Comparison of ENCODE assay signal across 20 cellular contexts in the genomic region with DNA sequence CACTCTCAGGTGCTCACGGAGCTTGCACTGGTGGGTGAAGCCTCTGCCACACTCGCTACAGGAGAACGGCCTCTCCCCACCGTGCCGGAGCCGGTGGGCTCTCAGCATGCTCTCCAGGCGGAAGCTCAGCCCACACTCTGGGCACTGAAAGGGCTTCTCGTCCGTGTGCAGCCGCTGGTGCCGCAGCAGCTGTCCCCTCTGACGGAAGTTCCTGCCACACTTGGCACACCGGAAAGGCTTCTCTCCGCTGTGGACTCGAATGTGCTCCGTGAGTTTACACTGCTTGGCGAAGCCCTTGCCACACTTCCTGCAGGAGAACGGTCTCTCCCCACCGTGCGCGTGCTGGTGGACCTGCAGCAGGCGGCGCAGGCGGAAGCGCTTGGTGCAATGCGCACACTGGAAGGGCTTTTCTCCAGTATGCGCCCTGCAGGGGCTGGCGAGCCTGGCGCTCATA. TPM values are rescaled to one million over a fixed set of nuclear protein-coding genes. Genes with fewer than 3 reads are reported as not detected.
DNase-seq lines count a peak whose midpoint lies in the region; ATAC-seq, FAIRE-seq and TF ChIP-seq lines count a peak whose summit lies in the region.
"Had no signal": no experiment of that assay in that cellular context is flagged by ENCODE, and none has a peak within 500 bp of the region (broad histone marks: within the 10 kb centered on the region; RNA-seq: fewer than 3 reads in every experiment).

No MANE protein-coding gene starts in this region.

- no peak overlapping the region for H3K56ac ChIP-seq in H1 (replicated peaks; ENCODE audit: insufficient read length, low read depth, low read length)

- CTCF ChIA-PET in H1 (lab: Charles Lee; ENCODE audit: partially characterized antibody): interaction anchor here (0.5 to 4.4 kb wide), 34 partner anchors 9 to 1806 kb away, joined by 3 to 22 read pairs (median 4); partner anchors contain the start of genes ZNF398, ZNF425 and ZNF786

- ATAC-seq in stimulated activated effector memory CD8-positive, alpha-beta T cell treated with anti-CD3 and anti-CD28 coated beads, Interleukin-12 subunit alpha, Interleukin-12 subunit beta, amount 100 ng/mL, for 72 hours: peak; percentile 8

- peak overlapping the region; percentile 80 for H4K8ac ChIP-seq in H1 (ENCODE audit: extremely low read depth, insufficient read depth, low read length)

- no peak overlapping the region for H2BK20ac ChIP-seq in H1 (ENCODE audit: low read length)

- H2AFZ ChIP-seq in H1 (ENCODE audit: low read length): no peak overlapping the region

- TF ChIP-seq POLR2A in H1 (IDR thresholded peaks at IDR 0.05; ENCODE audit: control extremely low read depth in 1 of 2, low read depth in 2 of 2, low read length in 2 of 2): no peak

- no peak overlapping the region for H4K5ac ChIP-seq in H1 (ENCODE audit: insufficient read length, low read depth, low read length)

- TF ChIP-seq EP300 in H1 (IDR thresholded peaks at IDR 0.05; ENCODE audit: borderline replicate concordance in 1 of 2, low read depth in 2 of 2, low read length in 2 of 2): no peak

- no peaks in the 10 kb centered on the region; a peak in 1 of 7 replicates for H3K4me1 ChIP-seq in H1 (replicated peaks in 1 of 4; ENCODE audit: control insufficient read depth in 3 of 4, insufficient read depth in 4 of 4, low read length in 3 of 4)
- no peaks in the 10 kb centered on the region for H3K4me1 ChIP-seq in BE2C
- H3K4me1 ChIP-seq: adrenal gland, breast epithelium, vagina had no signal

- H3K4me3 ChIP-seq in GM12865 (ENCODE audit: low read depth, low read length) (peak overlapping the region; percentile 68), HL-60 (replicated peaks; ENCODE audit: insufficient read depth, low read length) (peak overlapping the region; percentile 28), H1 (ENCODE audit: extremely low read depth in 1 of 4, insufficient read depth in 2 of 4, low read depth in 3 of 4, low read length in 4 of 4) (no peak overlapping the region), BE2C (ENCODE audit: low read depth, low read length) (no peak overlapping the region)
- H3K4me3 ChIP-seq: adrenal gland, coronary artery, gastroesophageal sphincter, vagina had no signal

- H3K9me3 ChIP-seq in H1 (ENCODE audit: insufficient read depth in 2 of 2, low read depth in 1 of 2, low read length in 1 of 2) (no peaks in the 10 kb centered on the region), BE2C (no peaks in the 10 kb centered on the region)
- H3K9me3 ChIP-seq: adrenal gland, breast epithelium, gastroesophageal sphincter, vagina had no signal

- H3K79me2 ChIP-seq in H1 (ENCODE audit: control insufficient read depth in 1 of 2, insufficient read depth in 2 of 2, low read length in 2 of 2): peaks cover 0 to 3% of the 10 kb centered on the region in 2 experiments; a peak in 1 of 4 replicates

- peak overlapping the region; percentile 98 for H3K27ac ChIP-seq in HL-60 (replicated peaks)
- no peak overlapping the region for H3K27ac ChIP-seq in H1 (ENCODE audit: low read depth, low read length)
- H3K27ac ChIP-seq: adrenal gland, breast epithelium, coronary artery, vagina had no signal

- no peak overlapping the region for H3K23ac ChIP-seq in H1 (ENCODE audit: insufficient read length)

- no peak for TF ChIP-seq CTCF in GM12865 (IDR thresholded peaks at IDR 0.05; ENCODE audit: insufficient read depth, low read depth, low read length, missing control alignments)
- TF ChIP-seq CTCF in HL-60 (IDR thresholded peaks at IDR 0.05; ENCODE audit: insufficient read depth, low read length): no peak
- no peak for TF ChIP-seq CTCF in H1 (IDR thresholded peaks at IDR 0.05; ENCODE audit: control extremely low read depth in 1 of 3, insufficient read depth in 1 of 3, low read depth in 1 of 3, low read length in 3 of 3)
- TF ChIP-seq CTCF in BE2C (IDR thresholded peaks at IDR 0.05; ENCODE audit: low read depth, low read length): no peak

- H2AK5ac ChIP-seq in H1 (ENCODE audit: low read depth, low read length): peak overlapping the region; percentile 32; the same call in 1 of the 2 replicates

- no peaks in the 10 kb centered on the region for H3K79me1 ChIP-seq in H1 (ENCODE audit: low read depth, low read length)

- WGBS in H1 (ENCODE audit: extremely low coverage in 1 of 2, insufficient coverage in 1 of 2, insufficient read length in 1 of 2, insufficient replicate concordance in 2 of 2, low coverage in 1 of 2, low lambda C conversion rate in 2 of 2, missing lambda C conversion rate in 1 of 2), 2 experiments: 95% methylated on average over 29 of the region's 29 CpGs; no CpG with 5 or more reads in 1 of the 2 experiments

- H3K27me3 ChIP-seq in HL-60 (ENCODE audit: insufficient read depth, poor library complexity, severe bottlenecking) (no peaks in the 10 kb centered on the region), H1 (replicated peaks in 1 of 4; ENCODE audit: control insufficient read depth in 3 of 4, extremely low read depth in 1 of 4, insufficient read depth in 3 of 4, low read length in 3 of 4) (no peaks in the 10 kb centered on the region), BE2C (no peaks in the 10 kb centered on the region)
- H3K27me3 ChIP-seq: adrenal gland, breast epithelium, gastroesophageal sphincter, vagina had no signal

- FAIRE-seq in H1 (lab: Jason Lieb, UNC): no peak
- FAIRE-seq: kidney had no signal

- no peak for TF ChIP-seq RAD21 in H1 (IDR thresholded peaks at IDR 0.05 in 1 of 2, conservative IDR thresholded peaks at IDR 0.05 in 1 of 2; ENCODE audit: low read depth in 2 of 2, low read length in 2 of 2)

- no peaks in the 10 kb centered on the region for H3K23me2 ChIP-seq in H1 (ENCODE audit: low read depth, low read length)

- peak overlapping the region; percentile 64 for H3K4me3 Mint-ChIP-seq in stimulated activated effector memory CD8-positive, alpha-beta T cell treated with anti-CD3 and anti-CD28 coated beads, Interleukin-12 subunit alpha, Interleukin-12 subunit beta, amount 100 ng/mL, for 72 hours
- H3K4me3 Mint-ChIP-seq: endodermal cell, nephron progenitor cell had no signal

- H2BK5ac ChIP-seq in H1 (ENCODE audit: low read depth, low read length): peak overlapping the region; percentile 75

- POLR2A ChIA-PET in H1 (lab: Charles Lee; ENCODE audit: partially characterized antibody): interaction anchor here (0.7 to 1.6 kb wide), 12 partner anchors 11 to 388 kb away, joined by 3 to 4 read pairs (median 3); partner anchors contain the start of genes ZNF398 and ZNF425

- H3K9me3 Mint-ChIP-seq in stimulated activated effector memory CD8-positive, alpha-beta T cell treated with anti-CD3 and anti-CD28 coated beads, Interleukin-12 subunit alpha, Interleukin-12 subunit beta, amount 100 ng/mL, for 72 hours: no peaks in the 10 kb centered on the region
- H3K9me3 Mint-ChIP-seq: activated CD8-positive, alpha-beta T cell treated with anti-CD3 and anti-CD28 coated beads for 36 hours; endodermal cell; nephron progenitor cell had no signal

- no peak overlapping the region for H3K27ac Mint-ChIP-seq in stimulated activated effector memory CD8-positive, alpha-beta T cell treated with anti-CD3 and anti-CD28 coated beads, Interleukin-12 subunit alpha, Interleukin-12 subunit beta, amount 100 ng/mL, for 72 hours

- peak overlapping the region; percentile 80; the same call in 1 of the 2 replicates for H2BK12ac ChIP-seq in H1 (ENCODE audit: low read depth, low read length)

- no peak overlapping the region for H2BK15ac ChIP-seq in H1 (ENCODE audit: low read length)

- peak overlapping the region; percentile 28; the same call in 1 of the 2 replicates for H3K18ac ChIP-seq in H1 (ENCODE audit: extremely low read depth, low read length)

- H4K91ac ChIP-seq in H1 (replicated peaks; ENCODE audit: insufficient read length, low read length): no peak overlapping the region

- peaks cover 66% of the 10 kb centered on the region for H3K36me3 Mint-ChIP-seq in stimulated activated effector memory CD8-positive, alpha-beta T cell treated with anti-CD3 and anti-CD28 coated beads, Interleukin-12 subunit alpha, Interleukin-12 subunit beta, amount 100 ng/mL, for 72 hours

- no peak overlapping the region for H3K14ac ChIP-seq in H1 (ENCODE audit: insufficient read length)

- H3K4ac ChIP-seq in H1 (replicated peaks; ENCODE audit: insufficient read length, low read depth, low read length): peak overlapping the region; percentile 69

- H3K36me3 ChIP-seq in H1 (ENCODE audit: control insufficient read depth in 2 of 4, insufficient read depth in 4 of 4, low read length in 3 of 4) (peaks cover 13 to 32% (median 27%) of the 10 kb centered on the region in 4 experiments), BE2C (peaks cover 24% of the 10 kb centered on the region)

- H3K9ac ChIP-seq in H1 (replicated peaks in 1 of 4; ENCODE audit: extremely low read depth in 1 of 4, low read depth in 3 of 4, low read length in 3 of 4): no peak overlapping the region

- H4K20me1 ChIP-seq in H1 (replicated peaks in 1 of 2; ENCODE audit: control insufficient read depth in 1 of 2, insufficient read depth in 2 of 2, low read length in 2 of 2): peaks cover 0 to 5% of the 10 kb centered on the region in 2 experiments

- peak overlapping the region; percentile 28 for H2BK120ac ChIP-seq in H1 (replicated peaks; ENCODE audit: low read depth, low read length)

- H3K4me2 ChIP-seq in H1 (ENCODE audit: insufficient read depth in 1 of 2, low read depth in 2 of 2, low read length in 2 of 2): no peak overlapping the region

- peaks cover 7% of the 10 kb centered on the region for H3K4me1 Mint-ChIP-seq in stimulated activated effector memory CD8-positive, alpha-beta T cell treated with anti-CD3 and anti-CD28 coated beads, Interleukin-12 subunit alpha, Interleukin-12 subunit beta, amount 100 ng/mL, for 72 hours
- H3K4me1 Mint-ChIP-seq: endodermal cell, nephron progenitor cell had no signal

- DNase-seq in GM12865 (ENCODE audit: low read depth): peak; percentile 87
- DNase-seq in HL-60 (ENCODE audit: low read depth in 1 of 2, low spot score in 1 of 2): peak; percentile 65 to 94
- no peak for DNase-seq in H1 (ENCODE audit: low read depth in 1 of 2, low spot score in 2 of 2)
- no peak for DNase-seq in stimulated activated effector memory CD8-positive, alpha-beta T cell treated with anti-CD3 and anti-CD28 coated beads, Interleukin-12 subunit alpha, Interleukin-12 subunit beta, amount 100 ng/mL, for 72 hours (ENCODE audit: low spot score in 2 of 2)
- no peak for DNase-seq in SIG-M5 treated with dmso at 0.1 percent for 504 hours (lab: John Stamatoyannopoulos, UW; ENCODE audit: unreplicated experiment)
- DNase-seq in BE2C: no peak
- no peak for DNase-seq in NOMO-1 treated with dmso at 0.1 percent for 144 hours (lab: John Stamatoyannopoulos, UW; ENCODE audit: unreplicated experiment)
- DNase-seq: adrenal gland, GF-D8, MM.1S, NCI-H1436 treated with DMSO at 0.1 percent for 48 hours, NCI-H526 treated with DMSO at 0.1 percent for 48 hours had no signal

RNA-seq across cellular contexts. Expression of gene ZNF786, which starts 19.3 kb away (rescaled TPM):
- 15.8 and 16.3 TPM in 2 replicates for total RNA-seq in H1 (2021; fragmentation: NEBNext Ultra II Directional; extraction: Animal tissue kit (Norgen Biotek cat#: 25700))
- 7.7 and 8.3 TPM in 2 replicates for polyA plus RNA-seq in H1 (2011; rRNA removed)
- polyA plus RNA-seq in H1 (2011; cell fraction: cytosol; rRNA removed): 9.7 TPM
- polyA plus RNA-seq in H1 (2011; cell fraction: nucleus; rRNA removed): 11.8 TPM
- 8.8 to 11.6 TPM (median 11.2 TPM) in 4 replicates for polyA plus RNA-seq in H1 (2012, experiment 1 of 2)
- 4.3 TPM for polyA plus RNA-seq in H1 (2012, experiment 2 of 2)
- 7.2 TPM for polyA plus RNA-seq in H1 (2013, experiment 1 of 2)
- 7.1 TPM for polyA plus RNA-seq in H1 (2013, experiment 2 of 2)
- 15.4 and 16.4 TPM in 2 replicates for polyA minus RNA-seq in H1 (2011; rRNA and poly(A)+ RNA removed)
- polyA minus RNA-seq in H1 (2011; cell fraction: cytosol; rRNA and poly(A)+ RNA removed): 11.0 TPM
- 14.8 TPM for polyA minus RNA-seq in H1 (2011; cell fraction: nucleus; rRNA and poly(A)+ RNA removed)
- polyA plus RNA-seq in BE2C (2012; ENCODE audit: insufficient read depth, insufficient read length, low read depth): 7.9 TPM

RNA-seq across cellular contexts. Expression of gene PDIA4, which starts 42.9 kb away (rescaled TPM):
- 303 and 308 TPM in 2 replicates for total RNA-seq in H1 (2021; fragmentation: NEBNext Ultra II Directional; extraction: Animal tissue kit (Norgen Biotek cat#: 25700))
- polyA plus RNA-seq in H1 (2011; rRNA removed): 108 and 119 TPM in 2 replicates
- polyA plus RNA-seq in H1 (2011; cell fraction: cytosol; rRNA removed): 165 TPM
- polyA plus RNA-seq in H1 (2011; cell fraction: nucleus; rRNA removed): 160 TPM
- 233 to 316 TPM (median 241 TPM) in 4 replicates for polyA plus RNA-seq in H1 (2012, experiment 1 of 2)
- 221 TPM for polyA plus RNA-seq in H1 (2012, experiment 2 of 2)
- polyA plus RNA-seq in H1 (2013, experiment 1 of 2): 431 TPM
- polyA plus RNA-seq in H1 (2013, experiment 2 of 2): 436 TPM
- 153 and 168 TPM in 2 replicates for polyA minus RNA-seq in H1 (2011; rRNA and poly(A)+ RNA removed)
- polyA minus RNA-seq in H1 (2011; cell fraction: cytosol; rRNA and poly(A)+ RNA removed): 109 TPM
- polyA minus RNA-seq in H1 (2011; cell fraction: nucleus; rRNA and poly(A)+ RNA removed): 62.8 TPM
- 134 TPM for polyA plus RNA-seq in BE2C (2012; ENCODE audit: insufficient read depth, insufficient read length, low read depth)

RNA-seq across cellular contexts. Expression of gene ZNF425, which starts 54.9 kb away (rescaled TPM):
- total RNA-seq in H1 (2021; fragmentation: NEBNext Ultra II Directional; extraction: Animal tissue kit (Norgen Biotek cat#: 25700)): 4.0 and 6.1 TPM in 2 replicates
- 3.4 and 4.5 TPM in 2 replicates for polyA plus RNA-seq in H1 (2011; rRNA removed)
- 6.6 TPM for polyA plus RNA-seq in H1 (2011; cell fraction: cytosol; rRNA removed)
- polyA plus RNA-seq in H1 (2011; cell fraction: nucleus; rRNA removed): 3.8 TPM
- 4.4 to 6.9 TPM (median 5.2 TPM) in 4 replicates for polyA plus RNA-seq in H1 (2012, experiment 1 of 2)
- polyA plus RNA-seq in H1 (2012, experiment 2 of 2): 2.0 TPM
- 4.5 TPM for polyA plus RNA-seq in H1 (2013, experiment 1 of 2)
- 4.1 TPM for polyA plus RNA-seq in H1 (2013, experiment 2 of 2)
- 4.4 and 4.9 TPM in 2 replicates for polyA minus RNA-seq in H1 (2011; rRNA and poly(A)+ RNA removed)
- 5.5 TPM for polyA minus RNA-seq in H1 (2011; cell fraction: cytosol; rRNA and poly(A)+ RNA removed)
- polyA minus RNA-seq in H1 (2011; cell fraction: nucleus; rRNA and poly(A)+ RNA removed): 2.8 TPM
- 11.9 TPM for polyA plus RNA-seq in BE2C (2012; ENCODE audit: insufficient read depth, insufficient read length, low read depth)

Comparison
In these comparisons a context has a peak if more than half of its experiments do, and no peak if none do; other contexts are left out.
1. DNase-seq: peak in GM12865 (single experiment) and HL-60 (2 of 2); none in H1 (0 of 2), stimulated activated effector memory CD8-positive, alpha-beta T cell treated with anti-CD3 and anti-CD28 coated beads, Interleukin-12 subunit alpha, Interleukin-12 subunit beta, amount 100 ng/mL, for 72 hours (0 of 2), SIG-M5 treated with dmso at 0.1 percent for 504 hours (single experiment), BE2C (single experiment) and NOMO-1 treated with dmso at 0.1 percent for 144 hours (single experiment).
2. H3K4me3 ChIP-seq: peak in GM12865 (single experiment) and HL-60 (single experiment); none in H1 (0 of 4) and BE2C (single experiment).